ENCODE assay signal across 9 cellular contexts in the genomic region with DNA sequence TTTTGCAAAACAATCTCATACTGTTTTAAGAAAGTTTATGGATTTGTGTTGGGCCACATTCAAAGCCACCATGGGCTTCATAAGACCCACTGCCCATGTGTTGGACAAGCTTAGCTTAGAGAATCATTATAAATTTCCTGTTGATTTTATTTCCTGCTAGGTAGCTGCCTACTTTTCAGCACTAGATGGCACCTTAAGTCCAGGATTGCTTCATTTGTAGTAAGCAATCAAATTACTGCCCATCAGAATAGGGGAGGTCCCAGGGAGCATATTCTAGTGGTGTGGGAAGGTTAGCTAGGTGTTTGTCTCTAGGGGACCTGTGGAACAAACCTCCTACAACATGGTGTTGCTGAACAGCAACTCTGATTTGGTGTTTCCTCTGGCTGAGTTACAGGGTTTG. TPM values are rescaled to one million over a fixed set of nuclear protein-coding genes. Genes with fewer than 3 reads are reported as not detected.
A peak's percentile ranks its signal among the peaks of the same experiment; 100 is the strongest.
DNase-seq lines count a peak whose midpoint lies in the region; ATAC-seq and TF ChIP-seq lines count a peak whose summit lies in the region.
"Had no signal": no experiment of that assay in that cellular context is flagged by ENCODE, and none has a peak within 500 bp of the region (broad histone marks: within the 10 kb centered on the region; RNA-seq: fewer than 3 reads in every experiment).

No MANE protein-coding gene starts in this region.

- H3K27me3 ChIP-seq in BE2C (no peaks in the 10 kb centered on the region; the same call in 1 of the 2 replicates), PC-3 (ENCODE audit: low read length) (peaks cover 42% of the 10 kb centered on the region), hepatocyte (no peaks in the 10 kb centered on the region), heart left ventricle (peaks cover 0 to 21% (median 0%) of the 10 kb centered on the region in 9 donors)

- CTCF ChIA-PET in PC-3 (lab: Charles Lee) = interaction anchor here (0.6 to 1.4 kb wide), 3 partner anchors 36 to 927 kb away, joined by 3 to 12 read pairs (median 5); no protein-coding TSS in a partner anchor

- no peaks in the 10 kb centered on the region for H3K9me3 Mint-ChIP-seq in activated T-helper 2 cell treated with anti-CD3 and anti-CD28 coated beads, Interferon-gamma antibody, Interleukin-2, Interleukin-4, amounts not matched to agents 10 μg/mL and 5 μg/mL and 100 μg/mL, durations not matched to agents 14 hours and 24 hours and 36 hours

- ATAC-seq in PC-3 (peak; percentile 71), GM21576 (IDR thresholded peaks at IDR 0.05; ENCODE audit: unreplicated experiment) (no peak), heart left ventricle (no peak)
- ATAC-seq: activated naive CD8-positive, alpha-beta T cell treated with anti-CD3 and anti-CD28 coated beads, Interleukin-2, amount 50 U/mL, for 24 hours had no signal

- H3K4me3 ChIP-seq in BE2C (ENCODE audit: low read depth, low read length) (no peak overlapping the region), PC-3 (ENCODE audit: low read length) (no peak overlapping the region), hepatocyte (no peak overlapping the region), heart left ventricle (no peak overlapping the region)

- TF ChIP-seq CTCF in BE2C (IDR thresholded peaks at IDR 0.05; ENCODE audit: low read depth, low read length) (peak; percentile 67), PC-3 (conservative IDR thresholded peaks at IDR 0.05; ENCODE audit: low read depth, low read length) (peak; percentile 75), hepatocyte (IDR thresholded peaks at IDR 0.05; ENCODE audit: poor library complexity) (peak; percentile 43), heart left ventricle (IDR thresholded peaks at IDR 0.05) (peak in 6 of 12 donors; percentile 24 to 34 (median 29))

- no peaks in the 10 kb centered on the region for H3F3A ChIP-seq in PC-3 (ENCODE audit: low read length, unreplicated experiment)

- H2AFZ ChIP-seq in PC-3 (ENCODE audit: low read length) = no peak overlapping the region
- no peak overlapping the region for H2AFZ ChIP-seq in hepatocyte

- DNase-seq in BE2C (no peak), HuH-7.5 (ENCODE audit: low spot score) (peak; percentile 22), PC-3 (peak; percentile 51), hepatocyte (ENCODE audit: low spot score) (no peak), heart left ventricle (no peak)
- no peak for DNase-seq in activated T-helper 2 cell treated with anti-CD3 and anti-CD28 coated beads, Interferon-gamma antibody, Interleukin-2, Interleukin-4, amounts not matched to agents 10 μg/mL and 5 μg/mL and 100 μg/mL, durations not matched to agents 14 hours and 24 hours and 36 hours (ENCODE audit: low spot score)
- no peak for DNase-seq in activated CD4-positive, alpha-beta T cell treated with anti-CD3 and anti-CD28 coated beads, Interleukin-2, amount 50 U/mL, for 4 hours
- DNase-seq: activated naive CD8-positive, alpha-beta T cell treated with anti-CD3 and anti-CD28 coated beads, Interleukin-2, amount 50 U/mL, for 24 hours had no signal

- no peaks in the 10 kb centered on the region for H3K4me1 Mint-ChIP-seq in activated T-helper 2 cell treated with anti-CD3 and anti-CD28 coated beads, Interferon-gamma antibody, Interleukin-2, Interleukin-4, amounts not matched to agents 10 μg/mL and 5 μg/mL and 100 μg/mL, durations not matched to agents 14 hours and 24 hours and 36 hours (ENCODE audit: low read depth)
- H3K4me1 Mint-ChIP-seq: activated naive CD8-positive, alpha-beta T cell treated with anti-CD3 and anti-CD28 coated beads, Interleukin-2, amount 50 U/mL, for 24 hours had no signal

- no peak for TF ChIP-seq POLR2A in heart left ventricle (IDR thresholded peaks at IDR 0.05)

- no peaks in the 10 kb centered on the region for H3K9me2 ChIP-seq in PC-3 (replicated peaks; ENCODE audit: low read length)
- no peaks in the 10 kb centered on the region for H3K9me2 ChIP-seq in hepatocyte (replicated peaks; ENCODE audit: insufficient read depth)

- no peaks in the 10 kb centered on the region; the same call in 1 of the 2 replicates for H3K9me3 ChIP-seq in BE2C
- no peaks in the 10 kb centered on the region for H3K9me3 ChIP-seq in PC-3 (ENCODE audit: low read length)
- no peaks in the 10 kb centered on the region for H3K9me3 ChIP-seq in hepatocyte (ENCODE audit: low read depth)
- H3K9me3 ChIP-seq in heart left ventricle = peaks cover 0 to 26% (median 0%) of the 10 kb centered on the region in 12 donors

- H3K27ac ChIP-seq in PC-3 (ENCODE audit: low read length) = no peak overlapping the region
- H3K27ac ChIP-seq in hepatocyte = no peak overlapping the region
- H3K27ac ChIP-seq in heart left ventricle = no peak overlapping the region

- H3K36me3 Mint-ChIP-seq in activated T-helper 2 cell treated with anti-CD3 and anti-CD28 coated beads, Interferon-gamma antibody, Interleukin-2, Interleukin-4, amounts not matched to agents 10 μg/mL and 5 μg/mL and 100 μg/mL, durations not matched to agents 14 hours and 24 hours and 36 hours (ENCODE audit: low read depth) = no peaks in the 10 kb centered on the region

- H3K27me3 Mint-ChIP-seq in activated T-helper 2 cell treated with anti-CD3 and anti-CD28 coated beads, Interferon-gamma antibody, Interleukin-2, Interleukin-4, amounts not matched to agents 10 μg/mL and 5 μg/mL and 100 μg/mL, durations not matched to agents 14 hours and 24 hours and 36 hours (ENCODE audit: low read depth) = peaks cover 4% of the 10 kb centered on the region

- no peak overlapping the region for H3K4me2 ChIP-seq in PC-3 (ENCODE audit: low read length)
- no peak overlapping the region for H3K4me2 ChIP-seq in hepatocyte

- no peaks in the 10 kb centered on the region for H3K36me3 ChIP-seq in BE2C
- H3K36me3 ChIP-seq in PC-3 (ENCODE audit: low read depth, low read length) = no peaks in the 10 kb centered on the region
- H3K36me3 ChIP-seq in hepatocyte (replicated peaks; ENCODE audit: insufficient read depth, low read depth) = no peaks in the 10 kb centered on the region
- H3K36me3 ChIP-seq in heart left ventricle = no peaks in the 10 kb centered on the region

- no TSS peak for BruUV-seq in PC-3 (replicated peaks; lab: Mats Ljungman, UMichigan)

- H3K79me2 ChIP-seq in PC-3 (ENCODE audit: low read length) (no peaks in the 10 kb centered on the region), hepatocyte (no peaks in the 10 kb centered on the region)

- no peak overlapping the region for H3K27ac Mint-ChIP-seq in activated T-helper 2 cell treated with anti-CD3 and anti-CD28 coated beads, Interferon-gamma antibody, Interleukin-2, Interleukin-4, amounts not matched to agents 10 μg/mL and 5 μg/mL and 100 μg/mL, durations not matched to agents 14 hours and 24 hours and 36 hours
- H3K27ac Mint-ChIP-seq: activated naive CD8-positive, alpha-beta T cell treated with anti-CD3 and anti-CD28 coated beads, Interleukin-2, amount 50 U/mL, for 24 hours had no signal

- POLR2A ChIA-PET in PC-3 (lab: Charles Lee; ENCODE audit: unreplicated experiment) = no interaction called here

- intact Hi-C loops in PC-3 (cut with micrococcal nuclease) (loop anchor here (1.0 kb wide), 1 partner anchor 36 kb away; no protein-coding TSS in a partner anchor), heart left ventricle (cut with DNase I) (no loop called here)
- intact Hi-C loops in activated T-helper 2 cell treated with anti-CD3 and anti-CD28 coated beads, Interferon-gamma antibody, Interleukin-2, Interleukin-4, amounts not matched to agents 10 μg/mL and 5 μg/mL and 100 μg/mL, durations not matched to agents 14 hours and 24 hours and 36 hours (cut with micrococcal nuclease) = no loop called here

- H4K20me1 ChIP-seq in PC-3 (ENCODE audit: low read length) = no peaks in the 10 kb centered on the region
- H4K20me1 ChIP-seq in hepatocyte (ENCODE audit: insufficient read depth, poor library complexity, severe bottlenecking) = no peaks in the 10 kb centered on the region

- H3K4me3 Mint-ChIP-seq in activated T-helper 2 cell treated with anti-CD3 and anti-CD28 coated beads, Interferon-gamma antibody, Interleukin-2, Interleukin-4, amounts not matched to agents 10 μg/mL and 5 μg/mL and 100 μg/mL, durations not matched to agents 14 hours and 24 hours and 36 hours (ENCODE audit: low read depth) = no peak overlapping the region
- H3K4me3 Mint-ChIP-seq: activated naive CD8-positive, alpha-beta T cell treated with anti-CD3 and anti-CD28 coated beads, Interleukin-2, amount 50 U/mL, for 24 hours had no signal

- H3K4me1 ChIP-seq in BE2C (no peaks in the 10 kb centered on the region), PC-3 (ENCODE audit: insufficient read depth, low read length) (no peaks in the 10 kb centered on the region), hepatocyte (ENCODE audit: insufficient read depth) (no peaks in the 10 kb centered on the region), heart left ventricle (no peaks in the 10 kb centered on the region)

- no peak overlapping the region for H3K9ac ChIP-seq in PC-3 (ENCODE audit: low read length)

RNA-seq across cellular contexts. Expression of a gene that starts 11.0 kb away (rescaled TPM):
- polyA plus RNA-seq in BE2C (2012; ENCODE audit: insufficient read depth, insufficient read length, low read depth) = not detected
- total RNA-seq in PC-3 (2014; rRNA removed) = not detected in 2 replicates
- not detected in 2 replicates for total RNA-seq in hepatocyte
- not detected in 2 replicates for polyA plus RNA-seq in hepatocyte
- not detected in 2 replicates for total RNA-seq in activated T-helper 2 cell treated with anti-CD3 and anti-CD28 coated beads, Interferon-gamma antibody, Interleukin-2, Interleukin-4, amounts not matched to agents 10 μg/mL and 5 μg/mL and 100 μg/mL, durations not matched to agents 14 hours and 24 hours and 36 hours
- total RNA-seq in heart left ventricle = not detected
- polyA plus RNA-seq in heart left ventricle = not detected

RNA-seq across cellular contexts. Expression of a gene that starts 34.4 kb away (rescaled TPM):
- not detected for polyA plus RNA-seq in BE2C (2012; ENCODE audit: insufficient read depth, insufficient read length, low read depth)
- not detected in 2 replicates for total RNA-seq in PC-3 (2014; rRNA removed)
- not detected in 2 replicates for total RNA-seq in hepatocyte
- not detected in 2 replicates for polyA plus RNA-seq in hepatocyte
- not detected in 2 replicates for total RNA-seq in activated T-helper 2 cell treated with anti-CD3 and anti-CD28 coated beads, Interferon-gamma antibody, Interleukin-2, Interleukin-4, amounts not matched to agents 10 μg/mL and 5 μg/mL and 100 μg/mL, durations not matched to agents 14 hours and 24 hours and 36 hours
- total RNA-seq in heart left ventricle = not detected
- polyA plus RNA-seq in heart left ventricle = not detected

Comparison
In these comparisons a context has a peak if more than half of its experiments do, and no peak if none do; other contexts are left out.
1. DNase-seq: peak in HuH-7.5 (single experiment) and PC-3 (single experiment); none in BE2C (single experiment), hepatocyte (single experiment), activated T-helper 2 cell treated with anti-CD3 and anti-CD28 coated beads, Interferon-gamma antibody, Interleukin-2, Interleukin-4, amounts not matched to agents 10 μg/mL and 5 μg/mL and 100 μg/mL, durations not matched to agents 14 hours and 24 hours and 36 hours (single experiment), activated CD4-positive, alpha-beta T cell treated with anti-CD3 and anti-CD28 coated beads, Interleukin-2, amount 50 U/mL, for 4 hours (0 of 2) and heart left ventricle (0 of 5).